Comparison of ENCODE assay signal across 17 cellular contexts in genomic region chr6:85008311-85009015, GRCh38.
A peak's percentile ranks its signal among the peaks of the same experiment; 100 is the strongest.
DNase-seq lines count a peak whose midpoint lies in the region; ATAC-seq, FAIRE-seq and TF ChIP-seq lines count a peak whose summit lies in the region.
"Had no signal": no experiment of that assay in that cellular context is flagged by ENCODE, and none has a peak within 500 bp of the region (broad histone marks: within the 10 kb centered on the region; RNA-seq: fewer than 3 reads in every experiment).

No MANE protein-coding gene starts in this region.

- CTCF ChIA-PET in Calu3 (lab: Charles Lee), result no interaction called here

- H3K4me3 ChIP-seq in bronchial epithelial cell (ENCODE audit: low read depth, low read length), result no peak overlapping the region
- H3K4me3 ChIP-seq: neural progenitor cell had no signal

- no peak for ATAC-seq in GM21381 (IDR thresholded peaks at IDR 0.05; ENCODE audit: unreplicated experiment)
- ATAC-seq: HCT116, HepG2 had no signal

- no peaks in the 10 kb centered on the region for H3K9me3 Mint-ChIP-seq in HFFc6
- no peaks in the 10 kb centered on the region for H3K9me3 Mint-ChIP-seq in Calu3 (ENCODE audit: low read depth, unreplicated experiment)
- H3K9me3 Mint-ChIP-seq: neural progenitor cell had no signal

- peak; percentile 18 for DNase-seq in AG08395 (ENCODE audit: low spot score)
- DNase-seq in HFFc6, result peak; percentile 18
- DNase-seq in bronchial epithelial cell (ENCODE audit: low read depth), result peak; percentile 55
- peak; percentile 47 for DNase-seq in iris pigment epithelial cell (ENCODE audit: low read depth)
- no peak for DNase-seq in glomerular visceral epithelial cell (ENCODE audit: extremely low spot score)
- no peak for DNase-seq in Calu3
- DNase-seq in NCI-H526 treated with DMSO at 0.1 percent for 48 hours (lab: John Stamatoyannopoulos, UW), result no peak
- DNase-seq: cerebellar nuclear complex; NCI-H1930; NCI-H524 treated with DMSO at 0.1 percent for 48 hours; retina; stimulated activated CD4-positive, alpha-beta T cell treated with anti-CD3 and anti-CD28 coated beads, Interleukin-1b, Interleukin-23, amount 100 ng/mL, for 48 hours; SW 1271 had no signal

- H3K27me3 Mint-ChIP-seq in HFFc6 (ENCODE audit: insufficient read depth) (peaks cover 1% of the 10 kb centered on the region; the same call in 1 of the 2 replicates), Calu3 (ENCODE audit: unreplicated experiment) (peaks cover 15% of the 10 kb centered on the region)

- no peak for FAIRE-seq in bronchial epithelial cell (lab: Jason Lieb, UNC)
- FAIRE-seq: HepG2 had no signal

- H3K27ac Mint-ChIP-seq in HFFc6, result no peak overlapping the region
- H3K27ac Mint-ChIP-seq in Calu3 (ENCODE audit: unreplicated experiment), result no peak overlapping the region
- H3K27ac Mint-ChIP-seq: neural progenitor cell had no signal

- H3K4me1 Mint-ChIP-seq in HFFc6 (ENCODE audit: low read depth), result peaks cover 7% of the 10 kb centered on the region; the same call in 1 of the 2 replicates
- H3K4me1 Mint-ChIP-seq in Calu3 (ENCODE audit: low read depth, unreplicated experiment), result no peaks in the 10 kb centered on the region

- no peak overlapping the region for H3K4me3 Mint-ChIP-seq in HFFc6
- no peak overlapping the region for H3K4me3 Mint-ChIP-seq in Calu3 (ENCODE audit: low read depth, unreplicated experiment)
- H3K4me3 Mint-ChIP-seq: neural progenitor cell had no signal

- intact Hi-C loops in Calu3 (cut with micrococcal nuclease; ENCODE audit: unreplicated experiment), result no loop called here

- H3K36me3 Mint-ChIP-seq in HFFc6 (ENCODE audit: low read depth) (no peaks in the 10 kb centered on the region), Calu3 (ENCODE audit: insufficient read depth, unreplicated experiment) (no peaks in the 10 kb centered on the region)
- H3K36me3 Mint-ChIP-seq: neural progenitor cell had no signal

- H3K27me3 ChIP-seq in bronchial epithelial cell (ENCODE audit: control insufficient read depth, insufficient read depth, low read length), result no peaks in the 10 kb centered on the region
- H3K27me3 ChIP-seq: neural progenitor cell had no signal

- no TSS peak for BruUV-seq in Calu3 (replicated peaks; lab: Mats Ljungman, UMichigan)

- no peaks in the 10 kb centered on the region for H3K36me3 ChIP-seq in bronchial epithelial cell (ENCODE audit: control insufficient read depth, insufficient read depth, low read length)
- H3K36me3 ChIP-seq: neural progenitor cell had no signal

- TF ChIP-seq CTCF in HFFc6 (IDR thresholded peaks at IDR 0.05) (no peak), bronchial epithelial cell (IDR thresholded peaks at IDR 0.05; ENCODE audit: insufficient read depth, low read length, severe bottlenecking) (no peak), Calu3 (IDR thresholded peaks at IDR 0.05; ENCODE audit: unreplicated experiment) (no peak)

Comparison
In these comparisons a context has a peak if more than half of its experiments do, and no peak if none do; other contexts are left out.
1. DNase-seq: peak in AG08395 (single experiment), HFFc6 (single experiment), bronchial epithelial cell (single experiment) and iris pigment epithelial cell (single experiment); none in glomerular visceral epithelial cell (single experiment), Calu3 (single experiment) and NCI-H526 treated with DMSO at 0.1 percent for 48 hours (single experiment).